ENCODE assay signal across 1 cellular context in the genomic region with DNA sequence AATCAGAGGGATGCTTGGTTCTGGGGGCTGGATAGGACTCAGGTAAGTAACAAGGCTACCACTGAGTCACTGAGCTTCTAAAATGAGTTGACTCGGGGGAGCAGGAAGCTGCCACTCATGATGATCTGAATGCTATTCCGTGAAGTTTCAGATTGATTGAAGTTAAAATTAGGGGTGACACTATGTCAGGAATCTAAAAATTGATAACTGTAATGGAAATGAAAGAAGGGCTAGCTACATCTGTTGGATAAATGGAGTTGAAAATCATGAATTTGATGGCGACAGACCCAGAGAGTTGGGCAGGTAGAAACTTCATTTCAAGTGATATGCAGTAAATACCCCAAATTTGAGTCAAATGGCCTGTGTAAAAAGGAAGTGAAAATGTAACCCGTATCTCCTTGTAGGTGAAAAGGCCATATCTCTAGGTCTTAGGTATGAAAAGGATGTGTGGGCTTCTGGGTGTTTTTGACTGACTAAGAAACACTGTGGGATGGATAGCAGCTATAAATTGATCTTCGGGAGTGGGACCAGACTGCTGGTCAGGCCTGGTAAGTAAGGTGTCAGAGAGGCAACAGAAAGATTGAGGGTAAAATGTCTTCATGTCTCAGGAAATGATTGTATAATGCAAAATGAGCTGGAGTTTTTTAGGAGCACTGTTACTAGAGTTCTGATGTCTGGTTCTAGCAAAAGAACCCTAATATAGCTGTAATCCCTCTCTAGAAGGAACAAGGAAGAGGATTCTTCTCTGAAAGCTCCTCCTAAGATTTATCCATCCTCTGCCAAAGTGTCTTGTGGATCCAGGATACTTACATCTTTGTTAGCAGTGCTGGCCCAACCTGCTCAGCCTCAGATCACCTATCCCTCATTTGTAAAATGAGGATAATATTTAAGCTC.
TF ChIP-seq lines count a peak whose summit lies in the region.

No MANE protein-coding gene starts in this region.

TF ChIP-seq in GM12878, 131 proteins besides CTCF, POLR2A, EP300 and RAD21 (continued from another document and continues in another):
- TF ChIP-seq, protein P1, sequence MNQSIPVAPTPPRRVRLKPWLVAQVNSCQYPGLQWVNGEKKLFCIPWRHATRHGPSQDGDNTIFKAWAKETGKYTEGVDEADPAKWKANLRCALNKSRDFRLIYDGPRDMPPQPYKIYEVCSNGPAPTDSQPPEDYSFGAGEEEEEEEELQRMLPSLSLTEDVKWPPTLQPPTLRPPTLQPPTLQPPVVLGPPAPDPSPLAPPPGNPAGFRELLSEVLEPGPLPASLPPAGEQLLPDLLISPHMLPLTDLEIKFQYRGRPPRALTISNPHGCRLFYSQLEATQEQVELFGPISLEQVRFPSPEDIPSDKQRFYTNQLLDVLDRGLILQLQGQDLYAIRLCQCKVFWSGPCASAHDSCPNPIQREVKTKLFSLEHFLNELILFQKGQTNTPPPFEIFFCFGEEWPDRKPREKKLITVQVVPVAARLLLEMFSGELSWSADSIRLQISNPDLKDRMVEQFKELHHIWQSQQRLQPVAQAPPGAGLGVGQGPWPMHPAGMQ (IDR thresholded peaks at IDR 0.05; ENCODE audit: borderline replicate concordance): no peak
- peak; percentile 53; the same call in 2 of the 3 replicates for TF ChIP-seq POU2F2 (IDR thresholded peaks at IDR 0.05; ENCODE audit: borderline replicate concordance, low read depth, low read length)
- no peak for TF ChIP-seq YBX1 (IDR thresholded peaks at IDR 0.05)
- TF ChIP-seq TCF12 (IDR thresholded peaks at IDR 0.05; ENCODE audit: low read depth, low read length): peak; percentile 7; the same call in 1 of the 2 replicates
- no peak for TF ChIP-seq EZH2 (IDR thresholded peaks at IDR 0.05; ENCODE audit: borderline replicate concordance, control insufficient read depth, low read depth, low read length)
- no peak for TF ChIP-seq HDAC6 (IDR thresholded peaks at IDR 0.05; ENCODE audit: unreplicated experiment)
- TF ChIP-seq STAT3 (IDR thresholded peaks at IDR 0.05; ENCODE audit: low read depth, low read length): no peak
- TF ChIP-seq CBX3 (IDR thresholded peaks at IDR 0.05; ENCODE audit: borderline replicate concordance, low read depth): no peak
- TF ChIP-seq ETV6 (conservative IDR thresholded peaks at IDR 0.05 in 1 of 2, IDR thresholded peaks at IDR 0.05 in 1 of 2; ENCODE audit: borderline replicate concordance in 1 of 2, low read depth in 1 of 2): peak in 1 of 2 experiments; percentile 81; a peak in 2 of 4 replicates
- peak; percentile 91 for TF ChIP-seq POLR2AphosphoS5 (IDR thresholded peaks at IDR 0.05; ENCODE audit: low read length)
- TF ChIP-seq PAX5 (IDR thresholded peaks at IDR 0.05; ENCODE audit: borderline replicate concordance, low read depth, low read length): peak; percentile 67; the same call in 1 of the 2 replicates
- TF ChIP-seq, protein P2, sequence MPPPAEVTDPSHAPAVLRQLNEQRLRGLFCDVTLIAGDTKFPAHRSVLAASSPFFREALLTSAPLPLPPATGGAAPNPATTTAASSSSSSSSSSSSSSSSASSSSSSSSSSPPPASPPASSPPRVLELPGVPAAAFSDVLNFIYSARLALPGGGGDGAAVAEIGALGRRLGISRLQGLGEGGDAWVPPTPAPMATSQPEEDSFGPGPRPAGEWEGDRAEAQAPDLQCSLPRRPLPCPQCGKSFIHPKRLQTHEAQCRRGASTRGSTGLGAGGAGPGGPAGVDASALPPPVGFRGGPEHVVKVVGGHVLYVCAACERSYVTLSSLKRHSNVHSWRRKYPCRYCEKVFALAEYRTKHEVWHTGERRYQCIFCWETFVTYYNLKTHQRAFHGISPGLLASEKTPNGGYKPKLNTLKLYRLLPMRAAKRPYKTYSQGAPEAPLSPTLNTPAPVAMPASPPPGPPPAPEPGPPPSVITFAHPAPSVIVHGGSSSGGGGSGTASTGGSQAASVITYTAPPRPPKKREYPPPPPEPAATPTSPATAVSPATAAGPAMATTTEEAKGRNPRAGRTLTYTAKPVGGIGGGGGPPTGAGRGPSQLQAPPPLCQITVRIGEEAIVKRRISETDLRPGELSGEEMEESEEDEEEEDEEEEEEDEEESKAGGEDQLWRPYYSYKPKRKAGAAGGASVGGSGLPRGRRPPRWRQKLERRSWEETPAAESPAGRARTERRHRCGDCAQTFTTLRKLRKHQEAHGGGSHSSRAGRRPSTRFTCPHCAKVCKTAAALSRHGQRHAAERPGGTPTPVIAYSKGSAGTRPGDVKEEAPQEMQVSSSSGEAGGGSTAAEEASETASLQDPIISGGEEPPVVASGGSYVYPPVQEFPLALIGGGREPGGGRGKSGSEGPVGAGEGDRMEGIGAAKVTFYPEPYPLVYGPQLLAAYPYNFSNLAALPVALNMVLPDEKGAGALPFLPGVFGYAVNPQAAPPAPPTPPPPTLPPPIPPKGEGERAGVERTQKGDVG (CRISPR knock-in tag; IDR thresholded peaks at IDR 0.05): no peak
- TF ChIP-seq LARP7 (IDR thresholded peaks at IDR 0.05): no peak
- no peak for TF ChIP-seq NR2C1 (IDR thresholded peaks at IDR 0.05)
- no peak; the same call in 1 of the 2 replicates for TF ChIP-seq SMC3 (IDR thresholded peaks at IDR 0.05; ENCODE audit: borderline replicate concordance, low read length)
- peak; percentile 18; the same call in 1 of the 2 replicates for TF ChIP-seq BACH1 (IDR thresholded peaks at IDR 0.05; ENCODE audit: borderline replicate concordance)
- peak; percentile 82 for TF ChIP-seq MTA2 (IDR thresholded peaks at IDR 0.05; ENCODE audit: low read depth)
- TF ChIP-seq, protein P3, sequence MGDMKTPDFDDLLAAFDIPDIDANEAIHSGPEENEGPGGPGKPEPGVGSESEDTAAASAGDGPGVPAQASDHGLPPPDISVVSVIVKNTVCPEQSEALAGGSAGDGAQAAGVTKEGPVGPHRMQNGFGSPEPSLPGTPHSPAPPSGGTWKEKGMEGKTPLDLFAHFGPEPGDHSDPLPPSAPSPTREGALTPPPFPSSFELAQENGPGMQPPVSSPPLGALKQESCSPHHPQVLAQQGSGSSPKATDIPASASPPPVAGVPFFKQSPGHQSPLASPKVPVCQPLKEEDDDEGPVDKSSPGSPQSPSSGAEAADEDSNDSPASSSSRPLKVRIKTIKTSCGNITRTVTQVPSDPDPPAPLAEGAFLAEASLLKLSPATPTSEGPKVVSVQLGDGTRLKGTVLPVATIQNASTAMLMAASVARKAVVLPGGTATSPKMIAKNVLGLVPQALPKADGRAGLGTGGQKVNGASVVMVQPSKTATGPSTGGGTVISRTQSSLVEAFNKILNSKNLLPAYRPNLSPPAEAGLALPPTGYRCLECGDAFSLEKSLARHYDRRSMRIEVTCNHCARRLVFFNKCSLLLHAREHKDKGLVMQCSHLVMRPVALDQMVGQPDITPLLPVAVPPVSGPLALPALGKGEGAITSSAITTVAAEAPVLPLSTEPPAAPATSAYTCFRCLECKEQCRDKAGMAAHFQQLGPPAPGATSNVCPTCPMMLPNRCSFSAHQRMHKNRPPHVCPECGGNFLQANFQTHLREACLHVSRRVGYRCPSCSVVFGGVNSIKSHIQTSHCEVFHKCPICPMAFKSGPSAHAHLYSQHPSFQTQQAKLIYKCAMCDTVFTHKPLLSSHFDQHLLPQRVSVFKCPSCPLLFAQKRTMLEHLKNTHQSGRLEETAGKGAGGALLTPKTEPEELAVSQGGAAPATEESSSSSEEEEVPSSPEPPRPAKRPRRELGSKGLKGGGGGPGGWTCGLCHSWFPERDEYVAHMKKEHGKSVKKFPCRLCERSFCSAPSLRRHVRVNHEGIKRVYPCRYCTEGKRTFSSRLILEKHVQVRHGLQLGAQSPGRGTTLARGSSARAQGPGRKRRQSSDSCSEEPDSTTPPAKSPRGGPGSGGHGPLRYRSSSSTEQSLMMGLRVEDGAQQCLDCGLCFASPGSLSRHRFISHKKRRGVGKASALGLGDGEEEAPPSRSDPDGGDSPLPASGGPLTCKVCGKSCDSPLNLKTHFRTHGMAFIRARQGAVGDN (IDR thresholded peaks at IDR 0.05): peak; percentile 97
- no peak for TF ChIP-seq SRF (IDR thresholded peaks at IDR 0.05; ENCODE audit: low read depth in 2 of 2, low read length in 2 of 2)
- TF ChIP-seq, protein P4, sequence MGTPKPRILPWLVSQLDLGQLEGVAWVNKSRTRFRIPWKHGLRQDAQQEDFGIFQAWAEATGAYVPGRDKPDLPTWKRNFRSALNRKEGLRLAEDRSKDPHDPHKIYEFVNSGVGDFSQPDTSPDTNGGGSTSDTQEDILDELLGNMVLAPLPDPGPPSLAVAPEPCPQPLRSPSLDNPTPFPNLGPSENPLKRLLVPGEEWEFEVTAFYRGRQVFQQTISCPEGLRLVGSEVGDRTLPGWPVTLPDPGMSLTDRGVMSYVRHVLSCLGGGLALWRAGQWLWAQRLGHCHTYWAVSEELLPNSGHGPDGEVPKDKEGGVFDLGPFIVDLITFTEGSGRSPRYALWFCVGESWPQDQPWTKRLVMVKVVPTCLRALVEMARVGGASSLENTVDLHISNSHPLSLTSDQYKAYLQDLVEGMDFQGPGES (IDR thresholded peaks at IDR 0.05): no peak
- peak; percentile 87 to 89 for TF ChIP-seq IKZF2 (IDR thresholded peaks at IDR 0.05)
- TF ChIP-seq RCOR1 (conservative IDR thresholded peaks at IDR 0.05; ENCODE audit: low read depth, low read length): peak; percentile 82; the same call in 1 of the 2 replicates
- TF ChIP-seq BHLHE40 (IDR thresholded peaks at IDR 0.05; ENCODE audit: borderline replicate concordance in 1 of 2, low read depth in 2 of 2, low read length in 1 of 2): peak in 1 of 2 experiments; percentile 31; a peak in 1 of 4 replicates
- TF ChIP-seq HDAC2 (IDR thresholded peaks at IDR 0.05): no peak
- TF ChIP-seq, protein P5, sequence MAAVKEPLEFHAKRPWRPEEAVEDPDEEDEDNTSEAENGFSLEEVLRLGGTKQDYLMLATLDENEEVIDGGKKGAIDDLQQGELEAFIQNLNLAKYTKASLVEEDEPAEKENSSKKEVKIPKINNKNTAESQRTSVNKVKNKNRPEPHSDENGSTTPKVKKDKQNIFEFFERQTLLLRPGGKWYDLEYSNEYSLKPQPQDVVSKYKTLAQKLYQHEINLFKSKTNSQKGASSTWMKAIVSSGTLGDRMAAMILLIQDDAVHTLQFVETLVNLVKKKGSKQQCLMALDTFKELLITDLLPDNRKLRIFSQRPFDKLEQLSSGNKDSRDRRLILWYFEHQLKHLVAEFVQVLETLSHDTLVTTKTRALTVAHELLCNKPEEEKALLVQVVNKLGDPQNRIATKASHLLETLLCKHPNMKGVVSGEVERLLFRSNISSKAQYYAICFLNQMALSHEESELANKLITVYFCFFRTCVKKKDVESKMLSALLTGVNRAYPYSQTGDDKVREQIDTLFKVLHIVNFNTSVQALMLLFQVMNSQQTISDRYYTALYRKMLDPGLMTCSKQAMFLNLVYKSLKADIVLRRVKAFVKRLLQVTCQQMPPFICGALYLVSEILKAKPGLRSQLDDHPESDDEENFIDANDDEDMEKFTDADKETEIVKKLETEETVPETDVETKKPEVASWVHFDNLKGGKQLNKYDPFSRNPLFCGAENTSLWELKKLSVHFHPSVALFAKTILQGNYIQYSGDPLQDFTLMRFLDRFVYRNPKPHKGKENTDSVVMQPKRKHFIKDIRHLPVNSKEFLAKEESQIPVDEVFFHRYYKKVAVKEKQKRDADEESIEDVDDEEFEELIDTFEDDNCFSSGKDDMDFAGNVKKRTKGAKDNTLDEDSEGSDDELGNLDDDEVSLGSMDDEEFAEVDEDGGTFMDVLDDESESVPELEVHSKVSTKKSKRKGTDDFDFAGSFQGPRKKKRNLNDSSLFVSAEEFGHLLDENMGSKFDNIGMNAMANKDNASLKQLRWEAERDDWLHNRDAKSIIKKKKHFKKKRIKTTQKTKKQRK (IDR thresholded peaks at IDR 0.05; ENCODE audit: low read depth, low read length): no peak
- TF ChIP-seq ZZZ3 (IDR thresholded peaks at IDR 0.05; ENCODE audit: control insufficient read depth, insufficient read length, low read depth): no peak
- TF ChIP-seq MYC (IDR thresholded peaks at IDR 0.05; ENCODE audit: insufficient read depth, insufficient read length, insufficient replicate concordance, low read length, severe bottlenecking): no peak
- TF ChIP-seq, protein P6, sequence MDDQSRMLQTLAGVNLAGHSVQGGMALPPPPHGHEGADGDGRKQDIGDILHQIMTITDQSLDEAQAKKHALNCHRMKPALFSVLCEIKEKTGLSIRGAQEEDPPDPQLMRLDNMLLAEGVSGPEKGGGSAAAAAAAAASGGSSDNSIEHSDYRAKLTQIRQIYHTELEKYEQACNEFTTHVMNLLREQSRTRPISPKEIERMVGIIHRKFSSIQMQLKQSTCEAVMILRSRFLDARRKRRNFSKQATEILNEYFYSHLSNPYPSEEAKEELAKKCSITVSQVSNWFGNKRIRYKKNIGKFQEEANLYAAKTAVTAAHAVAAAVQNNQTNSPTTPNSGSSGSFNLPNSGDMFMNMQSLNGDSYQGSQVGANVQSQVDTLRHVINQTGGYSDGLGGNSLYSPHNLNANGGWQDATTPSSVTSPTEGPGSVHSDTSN (IDR thresholded peaks at IDR 0.05; ENCODE audit: insufficient replicate concordance, low read depth, low read length): peak; percentile 66
- no peak for TF ChIP-seq POLR2AphosphoS2 (IDR thresholded peaks at IDR 0.05; ENCODE audit: low read depth, low read length)
- TF ChIP-seq TARDBP (IDR thresholded peaks at IDR 0.05; ENCODE audit: borderline replicate concordance): 0 out of 2 replicates have a peak, but pooled peaks have one; percentile 16
- TF ChIP-seq, protein P7, sequence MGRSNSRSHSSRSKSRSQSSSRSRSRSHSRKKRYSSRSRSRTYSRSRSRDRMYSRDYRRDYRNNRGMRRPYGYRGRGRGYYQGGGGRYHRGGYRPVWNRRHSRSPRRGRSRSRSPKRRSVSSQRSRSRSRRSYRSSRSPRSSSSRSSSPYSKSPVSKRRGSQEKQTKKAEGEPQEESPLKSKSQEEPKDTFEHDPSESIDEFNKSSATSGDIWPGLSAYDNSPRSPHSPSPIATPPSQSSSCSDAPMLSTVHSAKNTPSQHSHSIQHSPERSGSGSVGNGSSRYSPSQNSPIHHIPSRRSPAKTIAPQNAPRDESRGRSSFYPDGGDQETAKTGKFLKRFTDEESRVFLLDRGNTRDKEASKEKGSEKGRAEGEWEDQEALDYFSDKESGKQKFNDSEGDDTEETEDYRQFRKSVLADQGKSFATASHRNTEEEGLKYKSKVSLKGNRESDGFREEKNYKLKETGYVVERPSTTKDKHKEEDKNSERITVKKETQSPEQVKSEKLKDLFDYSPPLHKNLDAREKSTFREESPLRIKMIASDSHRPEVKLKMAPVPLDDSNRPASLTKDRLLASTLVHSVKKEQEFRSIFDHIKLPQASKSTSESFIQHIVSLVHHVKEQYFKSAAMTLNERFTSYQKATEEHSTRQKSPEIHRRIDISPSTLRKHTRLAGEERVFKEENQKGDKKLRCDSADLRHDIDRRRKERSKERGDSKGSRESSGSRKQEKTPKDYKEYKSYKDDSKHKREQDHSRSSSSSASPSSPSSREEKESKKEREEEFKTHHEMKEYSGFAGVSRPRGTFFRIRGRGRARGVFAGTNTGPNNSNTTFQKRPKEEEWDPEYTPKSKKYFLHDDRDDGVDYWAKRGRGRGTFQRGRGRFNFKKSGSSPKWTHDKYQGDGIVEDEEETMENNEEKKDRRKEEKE (IDR thresholded peaks at IDR 0.05): no peak
- peak; percentile 22 for TF ChIP-seq SP1 (IDR thresholded peaks at IDR 0.05; ENCODE audit: low read depth, low read length)
- no peak for TF ChIP-seq SUPT20H (IDR thresholded peaks at IDR 0.05; ENCODE audit: borderline replicate concordance, control insufficient read depth, low read depth, low read length)
- TF ChIP-seq CHD1 (IDR thresholded peaks at IDR 0.05; ENCODE audit: low read depth, low read length): peak; percentile 75; the same call in 1 of the 2 replicates
- TF ChIP-seq TCF7 (IDR thresholded peaks at IDR 0.05; ENCODE audit: borderline replicate concordance): peak; percentile 75; the same call in 1 of the 2 replicates
- 0 out of 2 replicates have a peak, but pooled peaks have one; percentile 10 for TF ChIP-seq ASH2L (IDR thresholded peaks at IDR 0.05; ENCODE audit: borderline replicate concordance, low read depth)
- no peak for TF ChIP-seq ZNF384 (IDR thresholded peaks at IDR 0.05; ENCODE audit: borderline replicate concordance, low read depth, low read length)
- TF ChIP-seq, protein P8, sequence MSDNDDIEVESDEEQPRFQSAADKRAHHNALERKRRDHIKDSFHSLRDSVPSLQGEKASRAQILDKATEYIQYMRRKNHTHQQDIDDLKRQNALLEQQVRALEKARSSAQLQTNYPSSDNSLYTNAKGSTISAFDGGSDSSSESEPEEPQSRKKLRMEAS (IDR thresholded peaks at IDR 0.05; ENCODE audit: low read depth, low read length): no peak
